ENCODE assay signal across 24 cellular contexts in the genomic region with DNA sequence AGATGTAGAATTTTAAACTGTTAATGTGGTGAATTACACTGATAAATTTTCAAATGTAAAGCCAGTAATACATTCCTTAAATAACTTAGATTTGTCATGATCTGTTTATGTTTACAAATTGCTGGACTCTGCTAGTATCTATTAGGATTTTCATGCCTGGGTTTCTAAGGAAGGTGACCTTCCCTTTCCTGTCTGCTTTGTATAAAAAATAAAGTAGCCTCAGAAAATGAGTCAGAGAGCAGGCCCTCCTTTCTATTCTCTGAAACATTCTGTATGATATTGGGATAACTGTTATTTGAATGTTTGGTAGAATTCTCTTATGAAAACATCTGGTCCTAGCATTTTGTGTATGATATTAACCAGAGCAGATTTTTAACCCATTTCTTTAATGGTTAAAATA.
DNase-seq lines count a peak whose midpoint lies in the region; ATAC-seq and TF ChIP-seq lines count a peak whose summit lies in the region.
"Had no signal": no experiment of that assay in that cellular context is flagged by ENCODE, and none has a peak within 500 bp of the region (broad histone marks: within the 10 kb centered on the region; RNA-seq: fewer than 3 reads in every experiment).

No MANE protein-coding gene starts in this region.

- POLR2A ChIA-PET in MCF 10A (lab: Yijun Ruan, JAX), result interaction anchor here (0.9 to 2.1 kb wide), 13 partner anchors 14 to 363 kb away, joined by 3 to 18 read pairs (median 4); no protein-coding TSS in a partner anchor

- H3K9me3 ChIP-seq in breast epithelium (no peaks in the 10 kb centered on the region), uterus (no peaks in the 10 kb centered on the region), spleen (no peaks in the 10 kb centered on the region)

- peaks cover 12% of the 10 kb centered on the region for H3K9me3 Mint-ChIP-seq in MCF 10A (ENCODE audit: unreplicated experiment)
- H3K9me3 Mint-ChIP-seq in activated T-helper 17 cell treated with anti-CD3 and anti-CD28 coated beads, Interleukin-2, amount 50 U/mL, for 72 hours, result no peaks in the 10 kb centered on the region
- H3K9me3 Mint-ChIP-seq: CD4-positive, alpha-beta memory T cell; type B pancreatic cell had no signal

- H3K27ac ChIP-seq in breast epithelium (no peak overlapping the region), uterus (peak overlapping the region; percentile 7 to 87), spleen (no peak overlapping the region)

- H3K27me3 ChIP-seq in breast epithelium (no peaks in the 10 kb centered on the region), uterus (no peaks in the 10 kb centered on the region), spleen (replicated peaks in 1 of 7) (no peaks in the 10 kb centered on the region)

- H3K36me3 Mint-ChIP-seq in MCF 10A (ENCODE audit: insufficient read depth, unreplicated experiment), result peaks cover 16% of the 10 kb centered on the region
- no peaks in the 10 kb centered on the region for H3K36me3 Mint-ChIP-seq in activated T-helper 17 cell treated with anti-CD3 and anti-CD28 coated beads, Interleukin-2, amount 50 U/mL, for 72 hours (ENCODE audit: low read depth)
- H3K36me3 Mint-ChIP-seq: activated naive CD8-positive, alpha-beta T cell; CD4-positive, alpha-beta memory T cell; mesothelial cell of epicardium; type B pancreatic cell had no signal

- H3K27me3 Mint-ChIP-seq in MCF 10A (ENCODE audit: insufficient read depth, unreplicated experiment), result no peaks in the 10 kb centered on the region
- peaks cover 17% of the 10 kb centered on the region for H3K27me3 Mint-ChIP-seq in activated T-helper 17 cell treated with anti-CD3 and anti-CD28 coated beads, Interleukin-2, amount 50 U/mL, for 72 hours
- H3K27me3 Mint-ChIP-seq: activated naive CD8-positive, alpha-beta T cell; type B pancreatic cell had no signal

- no TSS peak for BruUV-seq in MCF 10A (replicated peaks; lab: Mats Ljungman, UMichigan)

- TF ChIP-seq CTCF in MCF 10A (IDR thresholded peaks at IDR 0.05; ENCODE audit: unreplicated experiment), result no peak
- no peak for TF ChIP-seq CTCF in breast epithelium (IDR thresholded peaks at IDR 0.05)
- TF ChIP-seq CTCF in fibroblast of mammary gland (conservative IDR thresholded peaks at IDR 0.05; ENCODE audit: control insufficient read depth, insufficient read depth, low read depth, low read length), result no peak
- no peak for TF ChIP-seq CTCF in uterus (IDR thresholded peaks at IDR 0.05)
- no peak for TF ChIP-seq CTCF in spleen (IDR thresholded peaks at IDR 0.05 in 8 of 11, conservative IDR thresholded peaks at IDR 0.05 in 3 of 11)

- ATAC-seq in activated T-helper 17 cell treated with anti-CD3 and anti-CD28 coated beads, Interleukin-2, amount 50 U/mL, for 72 hours (replicated peaks), result no peak
- ATAC-seq in HG02884 (IDR thresholded peaks at IDR 0.05; ENCODE audit: unreplicated experiment), result no peak
- ATAC-seq in HG03378 (IDR thresholded peaks at IDR 0.05; ENCODE audit: unreplicated experiment), result no peak

- no peaks in the 10 kb centered on the region for H3K36me3 ChIP-seq in breast epithelium
- no peaks in the 10 kb centered on the region for H3K36me3 ChIP-seq in uterus
- no peaks in the 10 kb centered on the region for H3K36me3 ChIP-seq in spleen

- CTCF ChIA-PET in MCF 10A (lab: Yijun Ruan, JAX), result interaction anchor here (0.6 to 2.1 kb wide), 3 partner anchors 95 to 141 kb away, joined by 3 to 7 read pairs (median 4); no protein-coding TSS in a partner anchor

- peak overlapping the region; percentile 98 for H3K27ac Mint-ChIP-seq in MCF 10A (ENCODE audit: low read depth, unreplicated experiment)
- H3K27ac Mint-ChIP-seq in activated T-helper 17 cell treated with anti-CD3 and anti-CD28 coated beads, Interleukin-2, amount 50 U/mL, for 72 hours, result peak overlapping the region; percentile 76
- H3K27ac Mint-ChIP-seq: CD4-positive, alpha-beta memory T cell; mesothelial cell of epicardium; nephron progenitor cell had no signal

- DNase-seq in MCF 10A (ENCODE audit: unreplicated experiment), result peak; percentile 26
- no peak for DNase-seq in breast epithelium (ENCODE audit: low spot score in 2 of 2)
- peak; percentile 36 for DNase-seq in fibroblast of mammary gland (ENCODE audit: low read depth)
- DNase-seq in uterus, result no peak
- no peak for DNase-seq in spleen
- DNase-seq: activated CD4-positive, alpha-beta T cell treated with anti-CD3 and anti-CD28 coated beads, Interleukin-2, amount 50 U/mL, for 48 hours; activated T-cell treated with anti-CD3 and anti-CD28 coated beads, Interleukin-2, amount 50 U/mL, for 48 hours; CD4-positive, alpha-beta memory T cell; DMS79; effector CD8-positive, alpha-beta T cell; KBM-7; NCI-H1105 treated with DMSO at 0.1 percent for 48 hours; NCI-H526; nephron progenitor cell; OCI-M1; SHP77 treated with DMSO at 0.1 percent for 48 hours; stimulated activated CD4-positive, alpha-beta T cell treated with anti-CD3 and anti-CD28 coated beads, Interleukin-15, amount 100 ng/mL, for 24 hours; stimulated activated naive CD4-positive, alpha-beta T cell had no signal

- TF ChIP-seq POLR2A in breast epithelium (IDR thresholded peaks at IDR 0.05), result no peak
- TF ChIP-seq POLR2A in uterus (IDR thresholded peaks at IDR 0.05), result no peak
- TF ChIP-seq POLR2A in spleen (IDR thresholded peaks at IDR 0.05), result no peak

- H3K4me1 ChIP-seq in breast epithelium, result no peaks in the 10 kb centered on the region
- peaks cover 0 to 8% of the 10 kb centered on the region in 2 donors for H3K4me1 ChIP-seq in uterus
- peaks cover 0 to 20% (median 4%) of the 10 kb centered on the region in 6 donors for H3K4me1 ChIP-seq in spleen

- H3K4me3 Mint-ChIP-seq in MCF 10A (ENCODE audit: unreplicated experiment), result no peak overlapping the region
- peak overlapping the region; percentile 49 for H3K4me3 Mint-ChIP-seq in activated T-helper 17 cell treated with anti-CD3 and anti-CD28 coated beads, Interleukin-2, amount 50 U/mL, for 72 hours
- H3K4me3 Mint-ChIP-seq: activated naive CD8-positive, alpha-beta T cell; CD4-positive, alpha-beta memory T cell; mesothelial cell of epicardium; nephron progenitor cell; type B pancreatic cell had no signal

- H3K4me1 Mint-ChIP-seq in MCF 10A (ENCODE audit: insufficient read depth, unreplicated experiment), result peaks cover 49% of the 10 kb centered on the region
- peaks cover 50% of the 10 kb centered on the region for H3K4me1 Mint-ChIP-seq in activated T-helper 17 cell treated with anti-CD3 and anti-CD28 coated beads, Interleukin-2, amount 50 U/mL, for 72 hours
- H3K4me1 Mint-ChIP-seq: CD4-positive, alpha-beta memory T cell had no signal

- H3K4me3 ChIP-seq in breast epithelium (no peak overlapping the region), fibroblast of mammary gland (ENCODE audit: control insufficient read depth, low read depth, low read length) (no peak overlapping the region), uterus (no peak overlapping the region), spleen (no peak overlapping the region)

- intact Hi-C loops in MCF 10A (cut with micrococcal nuclease), result no loop called here
- intact Hi-C loops in breast epithelium (cut with DNase I; ENCODE audit: low total_unique reads), result no loop called here
- intact Hi-C loops in uterus (cut with DNase I; ENCODE audit: low total_unique reads), result no loop called here
- intact Hi-C loops in spleen (cut with DNase I; ENCODE audit: low total_unique reads), result no loop called here

Comparison
In these comparisons a context has a peak if more than half of its experiments do, and no peak if none do; other contexts are left out.
1. DNase-seq: peak in MCF 10A (single experiment) and fibroblast of mammary gland (single experiment); none in breast epithelium (0 of 2), uterus (0 of 2) and spleen (single experiment).
2. H3K27ac ChIP-seq: peak in uterus (2 of 2); none in breast epithelium (0 of 2) and spleen (0 of 8).